Comparison of ENCODE assay signal across 1 cellular context in genomic region chr11:111541209-111542061, GRCh38.
TF ChIP-seq lines count a peak whose summit lies in the region.

No MANE protein-coding gene starts in this region.

TF ChIP-seq in IMR-90, 13 proteins besides CTCF, POLR2A, EP300 and RAD21 (continued from another document):
- TF ChIP-seq MAFK (IDR thresholded peaks at IDR 0.05; ENCODE audit: low read depth, low read length) (no peak), FOS (IDR thresholded peaks at IDR 0.05; ENCODE audit: low read depth, low read length) (no peak)
